In the genomic region with DNA sequence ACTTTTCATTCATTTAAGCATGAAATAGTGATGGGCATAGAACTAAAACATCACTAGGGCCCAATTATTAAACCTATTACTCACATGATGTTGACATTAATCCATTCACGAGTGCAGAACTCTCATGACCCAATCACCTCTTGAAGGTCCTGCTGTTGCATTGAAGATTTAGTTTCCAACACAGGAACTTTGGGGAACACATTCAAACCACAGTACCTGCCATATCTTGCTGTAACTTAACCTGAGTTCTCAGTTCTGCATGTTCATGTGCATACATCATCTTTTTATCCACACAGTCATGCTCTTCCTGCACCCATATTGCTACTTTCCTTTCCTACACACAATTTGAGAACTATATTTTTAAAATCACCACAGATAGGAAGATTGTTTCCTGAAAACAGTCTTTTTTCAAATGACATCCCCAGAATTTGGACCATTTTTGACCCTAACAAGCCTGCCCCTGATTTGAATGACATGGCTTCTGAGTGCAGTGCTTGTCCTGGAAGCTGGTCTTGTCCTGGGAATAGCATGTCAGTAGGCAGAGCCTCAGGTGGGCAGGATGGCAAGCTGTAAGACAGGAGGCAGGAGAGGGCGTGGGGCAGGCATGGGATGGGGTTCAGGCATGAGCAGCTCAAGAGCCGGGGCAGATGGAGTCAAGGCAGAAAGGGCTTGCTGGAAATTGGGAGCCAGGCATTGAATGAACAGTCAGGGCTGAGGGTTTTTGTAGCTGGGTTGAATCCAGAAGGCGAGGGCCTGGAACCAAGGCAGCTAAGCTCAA, we compare ENCODE assay signal across 26 cellular contexts. TPM values are rescaled to one million over a fixed set of nuclear protein-coding genes. Genes with fewer than 3 reads are reported as not detected.
A peak's percentile ranks its signal among the peaks of the same experiment; 100 is the strongest.
DNase-seq lines count a peak whose midpoint lies in the region; ATAC-seq, FAIRE-seq and TF ChIP-seq lines count a peak whose summit lies in the region.
"Had no signal": no experiment of that assay in that cellular context is flagged by ENCODE, and none has a peak within 500 bp of the region (broad histone marks: within the 10 kb centered on the region; RNA-seq: fewer than 3 reads in every experiment).

No MANE protein-coding gene starts in this region.

- H3K36me3 Mint-ChIP-seq in natural killer cell treated with Interleukin-12 subunit alpha and Interleukin-12 subunit beta and Interleukin-15 and Interleukin-18, amount 100 ng/mL, for 72 hours: no peaks in the 10 kb centered on the region
- peaks cover 6% of the 10 kb centered on the region for H3K36me3 Mint-ChIP-seq in natural killer cell
- H3K36me3 Mint-ChIP-seq: CD14-positive monocyte; CD8-positive, alpha-beta memory T cell had no signal

- H3K4me1 ChIP-seq in keratinocyte (ENCODE audit: control insufficient read depth, extremely low read depth, insufficient read depth, low read length): no peaks in the 10 kb centered on the region
- H3K4me1 ChIP-seq in suprapubic skin: peaks cover 2% of the 10 kb centered on the region
- H3K4me1 ChIP-seq: A549, BE2C had no signal

- dilution Hi-C loops in keratinocyte (cut with MboI; ENCODE audit: extremely low pct_ligation_motif_present, low sequenced_read_pairs): no loop called here

- H3K4me3 ChIP-seq in keratinocyte (ENCODE audit: control insufficient read depth in 2 of 3, extremely low read depth in 1 of 3, insufficient read depth in 2 of 3, low read depth in 1 of 3, low read length in 3 of 3): no peak overlapping the region
- no peak overlapping the region for H3K4me3 ChIP-seq in suprapubic skin
- H3K4me3 ChIP-seq: A549; BLaER1 treated with 17β-estradiol and CSF1 and Interleukin-3, amounts not matched to agents 10 nM and 100 nM; GM23248 had no signal

- H4K20me1 ChIP-seq in keratinocyte (ENCODE audit: control insufficient read depth, extremely low read depth, insufficient read depth, low read length): no peaks in the 10 kb centered on the region
- H4K20me1 ChIP-seq: BLaER1 treated with 17β-estradiol and CSF1 and Interleukin-3, amounts not matched to agents 10 nM and 100 nM had no signal

- H3K4me2 ChIP-seq in keratinocyte (ENCODE audit: control insufficient read depth, extremely low read depth, insufficient read depth, low read depth, low read length): no peak overlapping the region
- H3K4me2 ChIP-seq: A549; BLaER1 treated with 17β-estradiol and CSF1 and Interleukin-3, amounts not matched to agents 10 nM and 100 nM had no signal

- no peak overlapping the region for H3K27ac Mint-ChIP-seq in natural killer cell treated with Interleukin-12 subunit alpha and Interleukin-12 subunit beta and Interleukin-15 and Interleukin-18, amount 100 ng/mL, for 72 hours
- H3K27ac Mint-ChIP-seq in natural killer cell: no peak overlapping the region
- H3K27ac Mint-ChIP-seq: CD14-positive monocyte; CD4-positive, alpha-beta T cell; CD8-positive, alpha-beta memory T cell had no signal

- no peaks in the 10 kb centered on the region for H3K9me1 ChIP-seq in keratinocyte (ENCODE audit: control insufficient read depth, extremely low read depth, insufficient read depth, low read length)

- no peak for TF ChIP-seq EP300 in suprapubic skin (IDR thresholded peaks at IDR 0.05)

- H3K79me2 ChIP-seq in keratinocyte (ENCODE audit: control insufficient read depth, insufficient read depth, low read length): no peaks in the 10 kb centered on the region

- peaks cover 4 to 7% of the 10 kb centered on the region in 2 donors for H3K27me3 Mint-ChIP-seq in natural killer cell treated with Interleukin-12 subunit alpha and Interleukin-12 subunit beta and Interleukin-15 and Interleukin-18, amount 100 ng/mL, for 72 hours
- peaks cover 0 to 9% of the 10 kb centered on the region in 2 donors for H3K27me3 Mint-ChIP-seq in natural killer cell (ENCODE audit: low read depth in 2 of 2)
- H3K27me3 Mint-ChIP-seq: CD4-positive, alpha-beta T cell had no signal

- H3K4me3 Mint-ChIP-seq in natural killer cell treated with Interleukin-12 subunit alpha and Interleukin-12 subunit beta and Interleukin-15 and Interleukin-18, amount 100 ng/mL, for 72 hours: no peak overlapping the region
- no peak overlapping the region for H3K4me3 Mint-ChIP-seq in natural killer cell
- H3K4me3 Mint-ChIP-seq: CD14-positive monocyte; CD4-positive, alpha-beta T cell; CD8-positive, alpha-beta memory T cell had no signal

- H3K36me3 ChIP-seq in keratinocyte (ENCODE audit: control insufficient read depth in 2 of 2, extremely low read depth in 1 of 2, insufficient read depth in 2 of 2, low read length in 2 of 2) (no peaks in the 10 kb centered on the region), suprapubic skin (no peaks in the 10 kb centered on the region)
- H3K36me3 ChIP-seq: BE2C; BLaER1 treated with 17β-estradiol and CSF1 and Interleukin-3, amounts not matched to agents 10 nM and 100 nM had no signal

- H3K9ac ChIP-seq in keratinocyte (ENCODE audit: control insufficient read depth, extremely low read depth, insufficient read depth, low read length): no peak overlapping the region
- H3K9ac ChIP-seq: BLaER1 treated with 17β-estradiol and CSF1 and Interleukin-3, amounts not matched to agents 10 nM and 100 nM; GM23248 had no signal

- H3K27ac ChIP-seq in epithelial cell of prostate (no peak overlapping the region), keratinocyte (ENCODE audit: control insufficient read depth, insufficient read depth, low read length) (no peak overlapping the region), suprapubic skin (peak overlapping the region; percentile 42)
- H3K27ac ChIP-seq: A549; BLaER1 treated with 17β-estradiol and CSF1 and Interleukin-3, amounts not matched to agents 10 nM and 100 nM; GM23248 had no signal

- intact Hi-C loops in natural killer cell (cut with micrococcal nuclease): no loop called here

- ATAC-seq in natural killer cell treated with Interleukin-12 subunit alpha and Interleukin-12 subunit beta and Interleukin-15 and Interleukin-18, amount 100 ng/mL, for 72 hours: no peak
- no peak for ATAC-seq in natural killer cell
- no peak for ATAC-seq in HG02981 (IDR thresholded peaks at IDR 0.05; ENCODE audit: unreplicated experiment)
- ATAC-seq: A549 had no signal

- no peaks in the 10 kb centered on the region for H3K27me3 ChIP-seq in keratinocyte (ENCODE audit: control insufficient read depth, extremely low read depth, insufficient read depth, low read length)
- no peaks in the 10 kb centered on the region for H3K27me3 ChIP-seq in suprapubic skin
- H3K27me3 ChIP-seq: BLaER1 treated with 17β-estradiol and CSF1 and Interleukin-3, amounts not matched to agents 10 nM and 100 nM had no signal

- DNase-seq in natural killer cell treated with Interleukin-12 subunit alpha and Interleukin-12 subunit beta and Interleukin-15 and Interleukin-18, amount 100 ng/mL, for 72 hours (ENCODE audit: low spot score): peak; percentile 3
- DNase-seq in natural killer cell (no peak), epithelial cell of prostate (ENCODE audit: low read depth, low spot score) (peak; percentile 8), keratinocyte (ENCODE audit: low read depth, low spot score) (no peak), suprapubic skin (ENCODE audit: low spot score in 2 of 2) (no peak), Kasumi-1 (lab: John Stamatoyannopoulos, UW) (no peak), RKO (ENCODE audit: low spot score) (no peak)
- DNase-seq: 8988T; ACHN; AML-193; BE2C; CD4-positive, alpha-beta T cell; CD8-positive, alpha-beta memory T cell; DMS 273 treated with DMSO at 0.1 percent for 48 hours; DMS79; GF-D8; GM23248; H7; HCEC 1CT had no signal

- WGBS in suprapubic skin: 84% methylated on average over 4 of the region's 4 CpGs

- FAIRE-seq in keratinocyte (lab: Jason Lieb, UNC): peak; percentile 60
- FAIRE-seq: A549, D721Med, GM19239, H1 had no signal

- peaks cover 4% of the 10 kb centered on the region for H3K9me3 Mint-ChIP-seq in natural killer cell treated with Interleukin-12 subunit alpha and Interleukin-12 subunit beta and Interleukin-15 and Interleukin-18, amount 100 ng/mL, for 72 hours
- peaks cover 4 to 5% of the 10 kb centered on the region in 2 donors for H3K9me3 Mint-ChIP-seq in natural killer cell
- H3K9me3 Mint-ChIP-seq: CD4-positive, alpha-beta T cell had no signal

- no peak for TF ChIP-seq POLR2A in suprapubic skin (IDR thresholded peaks at IDR 0.05)

- no peak overlapping the region for H2AFZ ChIP-seq in keratinocyte (ENCODE audit: control insufficient read depth, low read length)
- H2AFZ ChIP-seq: GM23248 had no signal

- H3K9me3 ChIP-seq in keratinocyte (ENCODE audit: control insufficient read depth, low read depth, low read length) (no peaks in the 10 kb centered on the region), suprapubic skin (no peaks in the 10 kb centered on the region)
- H3K9me3 ChIP-seq: A549, BE2C had no signal

- H3K4me1 Mint-ChIP-seq in natural killer cell treated with Interleukin-12 subunit alpha and Interleukin-12 subunit beta and Interleukin-15 and Interleukin-18, amount 100 ng/mL, for 72 hours (ENCODE audit: low read depth in 2 of 2): peaks cover 0 to 6% of the 10 kb centered on the region in 2 donors
- peaks cover 0 to 5% of the 10 kb centered on the region in 2 donors for H3K4me1 Mint-ChIP-seq in natural killer cell
- H3K4me1 Mint-ChIP-seq: CD8-positive, alpha-beta memory T cell had no signal

- TF ChIP-seq CTCF in natural killer cell (IDR thresholded peaks at IDR 0.05) (no peak), keratinocyte (optimal IDR thresholded peaks at IDR 0.05 in 1 of 3, IDR thresholded peaks at IDR 0.05 in 1 of 3, conservative IDR thresholded peaks at IDR 0.05 in 1 of 3; ENCODE audit: extremely low read depth in 1 of 3, insufficient read depth in 2 of 3, low read length in 3 of 3) (no peak), suprapubic skin (IDR thresholded peaks at IDR 0.05) (no peak)

RNA-seq across cellular contexts. Expression of a gene that starts 49.2 kb away (rescaled TPM):
- total RNA-seq in natural killer cell treated with Interleukin-12 subunit alpha and Interleukin-12 subunit beta and Interleukin-15 and Interleukin-18, amount 100 ng/mL, for 72 hours: under 1 TPM; 0.36 to 0.57 TPM
- total RNA-seq in natural killer cell (under 1 TPM in 2 of 3 donors, not detected in 1; 0.16 to 0.21 TPM), suprapubic skin (10 to 100 TPM; 14.5 to 35.8 (median 21.4) TPM)
- polyA plus RNA-seq in keratinocyte: 3.2 to 4.5 TPM (median 4.3 TPM) in 3 replicates
- 9.0 TPM for polyA plus RNA-seq in keratinocyte (2011; ENCODE audit: low read depth)
- 2.7 and 4.5 TPM in 2 replicates for polyA plus RNA-seq in keratinocyte (2011; cell fraction: cytosol; rRNA removed)
- 5.1 and 6.9 TPM in 2 replicates for polyA plus RNA-seq in keratinocyte (2011; cell fraction: nucleus; rRNA removed)
- polyA plus RNA-seq in keratinocyte (2012; ENCODE audit: low replicate concordance): 5.0 and 7.0 TPM in 2 replicates
- 2.0 to 3.8 TPM (median 2.1 TPM) in 3 replicates for polyA minus RNA-seq in keratinocyte
- 5.4 TPM for polyA minus RNA-seq in keratinocyte (2011; cell fraction: cytosol; rRNA and poly(A)+ RNA removed)
- 4.7 and 4.9 TPM in 2 replicates for polyA minus RNA-seq in keratinocyte (2011; cell fraction: nucleus; rRNA and poly(A)+ RNA removed)
- total RNA-seq: CD4-positive, alpha-beta T cell; CD8-positive, alpha-beta memory T cell had no signal
- polyA plus RNA-seq: CD14-positive monocyte; CD8-positive, alpha-beta memory T cell; H1 had no signal

Comparison
In these comparisons a context has a peak if more than half of its experiments do, and no peak if none do; other contexts are left out.
1. DNase-seq: peak in natural killer cell treated with Interleukin-12 subunit alpha and Interleukin-12 subunit beta and Interleukin-15 and Interleukin-18, amount 100 ng/mL, for 72 hours (single experiment) and epithelial cell of prostate (single experiment); none in natural killer cell (single experiment), keratinocyte (single experiment), suprapubic skin (0 of 2), Kasumi-1 (0 of 2) and RKO (single experiment).
2. RNA of a gene that starts 49.2 kb away (total RNA-seq): 14.5 to 35.8 TPM in suprapubic skin; 0.36 to 0.57 TPM in natural killer cell treated with Interleukin-12 subunit alpha and Interleukin-12 subunit beta and Interleukin-15 and Interleukin-18, amount 100 ng/mL, for 72 hours and 0.16 to 0.21 TPM in natural killer cell; every median in the first group is over 4 times any median in the second.